Comparison of ENCODE assay signal across 1 cellular context in the genomic region with DNA sequence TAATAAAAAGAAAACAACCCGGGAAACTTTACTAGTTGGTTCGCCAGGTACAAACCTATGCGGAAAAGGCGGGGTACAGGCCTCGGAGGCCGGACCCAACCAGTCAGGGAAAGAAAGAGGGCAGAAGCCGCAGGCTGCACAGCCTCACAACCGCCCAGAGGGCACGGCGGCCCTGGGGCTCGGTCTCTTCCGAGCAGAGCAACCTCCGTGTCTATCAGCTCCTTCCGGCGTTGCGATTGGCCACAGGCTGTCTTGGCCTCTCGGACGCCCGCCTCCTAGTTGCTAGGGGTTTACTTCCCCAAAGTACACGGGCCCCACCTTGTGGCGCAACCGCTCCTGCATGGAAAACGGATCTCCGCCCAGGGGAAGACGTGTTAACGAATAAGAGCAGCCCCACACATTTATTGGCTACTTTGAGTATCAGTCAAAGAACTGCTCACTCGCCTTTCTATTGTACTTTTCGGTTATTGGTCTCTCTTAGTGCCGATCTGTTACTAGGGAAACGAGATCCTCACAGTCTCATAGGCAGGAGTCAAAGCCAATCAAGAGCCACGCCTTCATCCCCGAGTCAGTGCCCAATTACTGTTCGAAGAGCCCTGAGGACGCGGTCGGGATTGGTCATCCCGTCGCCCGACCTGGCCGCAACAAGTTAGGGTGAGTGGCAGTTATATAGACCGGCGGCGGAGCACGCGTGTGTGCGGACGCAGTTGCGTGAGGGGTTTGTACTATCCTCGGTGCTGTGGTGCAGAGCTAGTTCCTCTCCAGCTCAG.
A peak's percentile ranks its signal among the peaks of the same experiment; 100 is the strongest.
TF ChIP-seq lines count a peak whose summit lies in the region.

TSS of gene G3BP1 (plus strand) at position 696 of the 770 bp plus-strand sequence. CDS start 14,667 bp downstream, outside the sequence.

TF ChIP-seq in K562, 482 proteins besides CTCF, POLR2A, EP300 and RAD21 (continued from another document and continues in another):
- TF ChIP-seq NR0B1 (IDR thresholded peaks at IDR 0.05; ENCODE audit: partially characterized antibody) (no peak), TRIM24 (IDR thresholded peaks at IDR 0.05) (no peak), CBX5 (IDR thresholded peaks at IDR 0.05; ENCODE audit: borderline replicate concordance, low read depth) (no peak), YY1 (IDR thresholded peaks at IDR 0.05; ENCODE audit: borderline replicate concordance in 1 of 3, control insufficient read depth in 1 of 3, extremely low read depth in 1 of 3, insufficient read depth in 3 of 3, insufficient read length in 1 of 3, insufficient replicate concordance in 2 of 3, low read depth in 1 of 3, low read length in 2 of 3) (peak in 2 of 3 experiments; percentile 78 to 85), SRSF3 (IDR thresholded peaks at IDR 0.05; ENCODE audit: insufficient read depth, low read length) (no peak), NEUROD1 (IDR thresholded peaks at IDR 0.05; ENCODE audit: borderline replicate concordance, low read depth, low read length, partially characterized antibody) (peak; percentile 99), POLR2G (IDR thresholded peaks at IDR 0.05; ENCODE audit: low read depth, low read length) (peak; percentile 91), GTF3C2 (IDR thresholded peaks at IDR 0.05; ENCODE audit: borderline replicate concordance, extremely low read depth, insufficient read length) (no peak), E4F1 (CRISPR knock-in tag; IDR thresholded peaks at IDR 0.05; ENCODE audit: borderline replicate concordance) (no peak), NFIC (IDR thresholded peaks at IDR 0.05) (peak; percentile 41; the same call in 1 of the 2 replicates), ZNF431 (CRISPR knock-in tag; IDR thresholded peaks at IDR 0.05) (no peak), ZNF583 (CRISPR knock-in tag; IDR thresholded peaks at IDR 0.05) (no peak), ZNF589 (CRISPR knock-in tag; IDR thresholded peaks at IDR 0.05; ENCODE audit: low read depth) (no peak), ZNF197 (CRISPR knock-in tag; IDR thresholded peaks at IDR 0.05; ENCODE audit: low read depth) (no peak), NFXL1 (CRISPR knock-in tag; IDR thresholded peaks at IDR 0.05) (no peak), MLLT1 (IDR thresholded peaks at IDR 0.05) (peak in 1 of 2 experiments; percentile 94; a peak in 2 of 4 replicates), ZEB2 (IDR thresholded peaks at IDR 0.05) (peak; percentile 29; the same call in 1 of the 2 replicates), RBBP5 (IDR thresholded peaks at IDR 0.05; ENCODE audit: borderline replicate concordance, insufficient read depth, low read length, poor library complexity, severe bottlenecking) (peak; percentile 41), REST (CRISPR knock-in tag; IDR thresholded peaks at IDR 0.05; ENCODE audit: low read depth) (peak; percentile 77; the same call in 1 of the 2 replicates), LCOR (CRISPR knock-in tag; IDR thresholded peaks at IDR 0.05) (peak; percentile 65; the same call in 1 of the 2 replicates)
- TF ChIP-seq, protein P1, sequence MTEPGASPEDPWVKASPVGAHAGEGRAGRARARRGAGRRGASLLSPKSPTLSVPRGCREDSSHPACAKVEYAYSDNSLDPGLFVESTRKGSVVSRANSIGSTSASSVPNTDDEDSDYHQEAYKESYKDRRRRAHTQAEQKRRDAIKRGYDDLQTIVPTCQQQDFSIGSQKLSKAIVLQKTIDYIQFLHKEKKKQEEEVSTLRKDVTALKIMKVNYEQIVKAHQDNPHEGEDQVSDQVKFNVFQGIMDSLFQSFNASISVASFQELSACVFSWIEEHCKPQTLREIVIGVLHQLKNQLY (CRISPR knock-in tag; conservative IDR thresholded peaks at IDR 0.05): no peak
- TF ChIP-seq, protein P2, sequence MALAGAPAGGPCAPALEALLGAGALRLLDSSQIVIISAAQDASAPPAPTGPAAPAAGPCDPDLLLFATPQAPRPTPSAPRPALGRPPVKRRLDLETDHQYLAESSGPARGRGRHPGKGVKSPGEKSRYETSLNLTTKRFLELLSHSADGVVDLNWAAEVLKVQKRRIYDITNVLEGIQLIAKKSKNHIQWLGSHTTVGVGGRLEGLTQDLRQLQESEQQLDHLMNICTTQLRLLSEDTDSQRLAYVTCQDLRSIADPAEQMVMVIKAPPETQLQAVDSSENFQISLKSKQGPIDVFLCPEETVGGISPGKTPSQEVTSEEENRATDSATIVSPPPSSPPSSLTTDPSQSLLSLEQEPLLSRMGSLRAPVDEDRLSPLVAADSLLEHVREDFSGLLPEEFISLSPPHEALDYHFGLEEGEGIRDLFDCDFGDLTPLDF (CRISPR knock-in tag; IDR thresholded peaks at IDR 0.05): no peak; the same call in 1 of the 2 replicates
- TF ChIP-seq, protein P3, sequence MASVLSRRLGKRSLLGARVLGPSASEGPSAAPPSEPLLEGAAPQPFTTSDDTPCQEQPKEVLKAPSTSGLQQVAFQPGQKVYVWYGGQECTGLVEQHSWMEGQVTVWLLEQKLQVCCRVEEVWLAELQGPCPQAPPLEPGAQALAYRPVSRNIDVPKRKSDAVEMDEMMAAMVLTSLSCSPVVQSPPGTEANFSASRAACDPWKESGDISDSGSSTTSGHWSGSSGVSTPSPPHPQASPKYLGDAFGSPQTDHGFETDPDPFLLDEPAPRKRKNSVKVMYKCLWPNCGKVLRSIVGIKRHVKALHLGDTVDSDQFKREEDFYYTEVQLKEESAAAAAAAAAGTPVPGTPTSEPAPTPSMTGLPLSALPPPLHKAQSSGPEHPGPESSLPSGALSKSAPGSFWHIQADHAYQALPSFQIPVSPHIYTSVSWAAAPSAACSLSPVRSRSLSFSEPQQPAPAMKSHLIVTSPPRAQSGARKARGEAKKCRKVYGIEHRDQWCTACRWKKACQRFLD (CRISPR knock-in tag; IDR thresholded peaks at IDR 0.05): no peak
- TF ChIP-seq, protein P4, sequence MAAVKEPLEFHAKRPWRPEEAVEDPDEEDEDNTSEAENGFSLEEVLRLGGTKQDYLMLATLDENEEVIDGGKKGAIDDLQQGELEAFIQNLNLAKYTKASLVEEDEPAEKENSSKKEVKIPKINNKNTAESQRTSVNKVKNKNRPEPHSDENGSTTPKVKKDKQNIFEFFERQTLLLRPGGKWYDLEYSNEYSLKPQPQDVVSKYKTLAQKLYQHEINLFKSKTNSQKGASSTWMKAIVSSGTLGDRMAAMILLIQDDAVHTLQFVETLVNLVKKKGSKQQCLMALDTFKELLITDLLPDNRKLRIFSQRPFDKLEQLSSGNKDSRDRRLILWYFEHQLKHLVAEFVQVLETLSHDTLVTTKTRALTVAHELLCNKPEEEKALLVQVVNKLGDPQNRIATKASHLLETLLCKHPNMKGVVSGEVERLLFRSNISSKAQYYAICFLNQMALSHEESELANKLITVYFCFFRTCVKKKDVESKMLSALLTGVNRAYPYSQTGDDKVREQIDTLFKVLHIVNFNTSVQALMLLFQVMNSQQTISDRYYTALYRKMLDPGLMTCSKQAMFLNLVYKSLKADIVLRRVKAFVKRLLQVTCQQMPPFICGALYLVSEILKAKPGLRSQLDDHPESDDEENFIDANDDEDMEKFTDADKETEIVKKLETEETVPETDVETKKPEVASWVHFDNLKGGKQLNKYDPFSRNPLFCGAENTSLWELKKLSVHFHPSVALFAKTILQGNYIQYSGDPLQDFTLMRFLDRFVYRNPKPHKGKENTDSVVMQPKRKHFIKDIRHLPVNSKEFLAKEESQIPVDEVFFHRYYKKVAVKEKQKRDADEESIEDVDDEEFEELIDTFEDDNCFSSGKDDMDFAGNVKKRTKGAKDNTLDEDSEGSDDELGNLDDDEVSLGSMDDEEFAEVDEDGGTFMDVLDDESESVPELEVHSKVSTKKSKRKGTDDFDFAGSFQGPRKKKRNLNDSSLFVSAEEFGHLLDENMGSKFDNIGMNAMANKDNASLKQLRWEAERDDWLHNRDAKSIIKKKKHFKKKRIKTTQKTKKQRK (IDR thresholded peaks at IDR 0.05; ENCODE audit: borderline replicate concordance, low read depth, low read length): peak; percentile 94
- TF ChIP-seq, protein P5, sequence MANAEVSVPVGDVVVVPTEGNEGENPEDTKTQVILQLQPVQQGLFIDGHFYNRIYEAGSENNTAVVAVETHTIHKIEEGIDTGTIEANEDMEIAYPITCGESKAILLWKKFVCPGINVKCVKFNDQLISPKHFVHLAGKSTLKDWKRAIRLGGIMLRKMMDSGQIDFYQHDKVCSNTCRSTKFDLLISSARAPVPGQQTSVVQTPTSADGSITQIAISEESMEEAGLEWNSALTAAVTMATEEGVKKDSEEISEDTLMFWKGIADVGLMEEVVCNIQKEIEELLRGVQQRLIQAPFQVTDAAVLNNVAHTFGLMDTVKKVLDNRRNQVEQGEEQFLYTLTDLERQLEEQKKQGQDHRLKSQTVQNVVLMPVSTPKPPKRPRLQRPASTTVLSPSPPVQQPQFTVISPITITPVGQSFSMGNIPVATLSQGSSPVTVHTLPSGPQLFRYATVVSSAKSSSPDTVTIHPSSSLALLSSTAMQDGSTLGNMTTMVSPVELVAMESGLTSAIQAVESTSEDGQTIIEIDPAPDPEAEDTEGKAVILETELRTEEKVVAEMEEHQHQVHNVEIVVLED (CRISPR knock-in tag; IDR thresholded peaks at IDR 0.05): peak; percentile 80
